Comparison of ENCODE assay signal across 11 cellular contexts in the genomic region with DNA sequence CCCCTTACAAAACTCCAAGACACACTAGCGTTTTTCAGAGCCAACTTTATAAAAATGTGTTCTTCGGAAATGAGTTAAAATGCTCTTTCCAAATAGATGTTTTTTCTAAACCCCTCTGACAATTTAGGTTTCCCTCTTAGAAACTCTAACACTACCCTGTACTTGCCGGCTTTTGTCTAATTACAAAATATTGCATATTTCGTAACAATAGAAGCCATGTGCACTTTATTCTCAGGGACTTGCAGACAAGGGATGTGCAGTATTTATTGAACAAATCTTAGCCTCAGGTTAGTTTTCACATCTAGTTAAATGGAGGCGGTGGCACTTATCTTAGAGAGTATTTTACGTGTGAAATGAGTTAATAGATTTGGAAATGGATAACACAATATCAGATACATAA. TPM values are rescaled to one million over a fixed set of nuclear protein-coding genes. Genes with fewer than 3 reads are reported as not detected.
DNase-seq lines count a peak whose midpoint lies in the region; ATAC-seq and TF ChIP-seq lines count a peak whose summit lies in the region.
"Had no signal": no experiment of that assay in that cellular context is flagged by ENCODE, and none has a peak within 500 bp of the region (broad histone marks: within the 10 kb centered on the region; RNA-seq: fewer than 3 reads in every experiment).

No MANE protein-coding gene starts in this region.

- H3K9me3 Mint-ChIP-seq in T-helper 2 cell treated with Interferon-gamma antibody and Interleukin-4, amounts not matched to agents 5 μg/mL and 100 μg/mL, for 36 hours: peaks cover 11% of the 10 kb centered on the region

- H3K27ac ChIP-seq in caudate nucleus (ENCODE audit: low read depth, low read length) (peak overlapping the region; percentile 9), left lung (no peak overlapping the region), subcutaneous abdominal adipose tissue (ENCODE audit: low read depth, low read length) (no peak overlapping the region)
- H3K27ac ChIP-seq: KMS-11 had no signal

- ATAC-seq in left lung (peak; percentile 10), HG03432 (IDR thresholded peaks at IDR 0.05; ENCODE audit: unreplicated experiment) (no peak)
- ATAC-seq: T-cell had no signal

- no peaks in the 10 kb centered on the region for H3K27me3 Mint-ChIP-seq in T-helper 2 cell treated with Interferon-gamma antibody and Interleukin-4, amounts not matched to agents 5 μg/mL and 100 μg/mL, for 36 hours (ENCODE audit: low read depth)
- H3K27me3 Mint-ChIP-seq: T-cell had no signal

- H3K27ac Mint-ChIP-seq in T-helper 2 cell treated with Interferon-gamma antibody and Interleukin-4, amounts not matched to agents 5 μg/mL and 100 μg/mL, for 36 hours: no peak overlapping the region
- H3K27ac Mint-ChIP-seq: T-cell had no signal

- peak overlapping the region in 1 of 2 donors; percentile 38 for H3K4me3 ChIP-seq in left lung
- H3K4me3 ChIP-seq in subcutaneous abdominal adipose tissue (ENCODE audit: low read depth in 1 of 5, low read length in 5 of 5): peak overlapping the region; percentile 65 to 73 (median 67)

- no peaks in the 10 kb centered on the region for H3K36me3 Mint-ChIP-seq in T-helper 2 cell treated with Interferon-gamma antibody and Interleukin-4, amounts not matched to agents 5 μg/mL and 100 μg/mL, for 36 hours (ENCODE audit: low read depth)
- H3K36me3 Mint-ChIP-seq: T-cell had no signal

- no peaks in the 10 kb centered on the region for H3K4me1 Mint-ChIP-seq in T-helper 2 cell treated with Interferon-gamma antibody and Interleukin-4, amounts not matched to agents 5 μg/mL and 100 μg/mL, for 36 hours (ENCODE audit: low read depth)
- H3K4me1 Mint-ChIP-seq: T-cell had no signal

- no peak overlapping the region for H3K4me3 Mint-ChIP-seq in T-helper 2 cell treated with Interferon-gamma antibody and Interleukin-4, amounts not matched to agents 5 μg/mL and 100 μg/mL, for 36 hours
- H3K4me3 Mint-ChIP-seq: T-cell had no signal

- DNase-seq in HuH-7.5 (ENCODE audit: low spot score) (peak; percentile 4), caudate nucleus (lab: John Stamatoyannopoulos, UW) (no peak), left lung (no peak), T1000 (lab: John Stamatoyannopoulos, UW) (no peak), NCI-H146 (lab: John Stamatoyannopoulos, UW) (no peak)
- DNase-seq in T-helper 2 cell treated with Interferon-gamma antibody and Interleukin-4, amounts not matched to agents 5 μg/mL and 100 μg/mL, for 36 hours (ENCODE audit: low spot score): no peak
- DNase-seq: T-cell had no signal

- no peak for TF ChIP-seq CTCF in left lung (IDR thresholded peaks at IDR 0.05)

- no peaks in the 10 kb centered on the region for H3K36me3 ChIP-seq in left lung
- no peaks in the 10 kb centered on the region for H3K36me3 ChIP-seq in subcutaneous abdominal adipose tissue (ENCODE audit: control insufficient read depth in 5 of 5, insufficient read depth in 5 of 5, low read length in 5 of 5)
- H3K36me3 ChIP-seq: adrenal gland had no signal

- H3K9me3 ChIP-seq in left lung (no peaks in the 10 kb centered on the region), subcutaneous abdominal adipose tissue (ENCODE audit: control insufficient read depth in 5 of 5, low read length in 5 of 5) (peaks cover 0 to 1% (median 0%) of the 10 kb centered on the region in 5 donors)

- intact Hi-C loops in left lung (cut with DNase I): no loop called here

- H3K9ac ChIP-seq in subcutaneous abdominal adipose tissue (ENCODE audit: low read length in 5 of 5): no peak overlapping the region
- H3K9ac ChIP-seq: KMS-11 had no signal

- H3K4me1 ChIP-seq in left lung (peaks cover 0 to 5% of the 10 kb centered on the region in 2 donors), subcutaneous abdominal adipose tissue (ENCODE audit: control insufficient read depth in 5 of 5, insufficient read depth in 5 of 5, low read length in 5 of 5) (peaks cover 0 to 24% (median 15%) of the 10 kb centered on the region in 5 donors)

- H3K27me3 ChIP-seq in left lung (peaks cover 0 to 15% of the 10 kb centered on the region in 2 donors), subcutaneous abdominal adipose tissue (ENCODE audit: control insufficient read depth in 5 of 5, insufficient read depth in 4 of 5, low read length in 5 of 5) (peaks cover 0 to 4% (median 0%) of the 10 kb centered on the region in 5 donors)

RNA-seq across cellular contexts. Expression of a gene that starts 0.5 kb away (rescaled TPM):
- 1 to 10 TPM in 1 of 2 donors, under 1 TPM in 1; 0.97 to 1.9 TPM for total RNA-seq in left lung
